ENCODE assay signal across 10 cellular contexts in the genomic region with DNA sequence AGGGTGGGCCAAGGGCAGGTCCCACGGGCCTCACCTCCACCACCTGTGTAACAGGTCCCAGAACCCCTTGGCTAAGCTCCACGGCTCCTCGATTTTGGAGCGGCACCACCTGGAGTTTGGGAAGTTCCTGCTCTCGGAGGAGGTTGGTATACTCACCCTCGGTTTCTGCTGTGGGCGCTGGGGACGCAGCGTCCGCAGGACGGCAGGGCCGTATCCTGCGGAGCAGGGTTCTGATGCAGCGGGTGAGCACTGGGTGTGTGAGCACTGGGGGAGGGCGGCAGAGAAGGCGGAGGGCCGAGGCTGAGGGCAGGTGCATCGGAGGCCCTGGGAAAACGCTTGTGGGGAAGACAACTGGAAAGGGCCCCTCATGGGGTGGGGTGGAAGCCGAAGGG. TPM values are rescaled to one million over a fixed set of nuclear protein-coding genes. Genes with fewer than 3 reads are reported as not detected.
DNase-seq lines count a peak whose midpoint lies in the region; ATAC-seq and TF ChIP-seq lines count a peak whose summit lies in the region.
"Had no signal": no experiment of that assay in that cellular context is flagged by ENCODE, and none has a peak within 500 bp of the region (broad histone marks: within the 10 kb centered on the region; RNA-seq: fewer than 3 reads in every experiment).

No MANE protein-coding gene starts in this region.

- H3K36me3 Mint-ChIP-seq in T-helper 1 cell treated with Interleukin-12 subunit alpha and Interleukin-12 subunit beta and Interleukin-4 antibody, amounts not matched to agents 30 μg/mL and 1 μg/mL, for 36 hours (ENCODE audit: low read depth): peaks cover 6% of the 10 kb centered on the region
- H3K36me3 Mint-ChIP-seq in activated naive CD4-positive, alpha-beta T cell treated with anti-CD3 and anti-CD28 coated beads, Interleukin-2, amount 50 U/mL, for 24 hours: no peaks in the 10 kb centered on the region
- H3K36me3 Mint-ChIP-seq in HFFc6 (ENCODE audit: low read depth): peaks cover 10% of the 10 kb centered on the region

- no peaks in the 10 kb centered on the region for H3K36me3 ChIP-seq in left lung
- no peaks in the 10 kb centered on the region for H3K36me3 ChIP-seq in stomach smooth muscle (ENCODE audit: control insufficient read depth in 2 of 2, insufficient read depth in 2 of 2, low read length in 2 of 2)

- intact Hi-C loops in left lung (cut with DNase I): no loop called here

- TF ChIP-seq CTCF in left lung (IDR thresholded peaks at IDR 0.05) (no peak), HFFc6 (IDR thresholded peaks at IDR 0.05) (no peak)

- no peaks in the 10 kb centered on the region for H3K27me3 Mint-ChIP-seq in T-helper 1 cell treated with Interleukin-12 subunit alpha and Interleukin-12 subunit beta and Interleukin-4 antibody, amounts not matched to agents 30 μg/mL and 1 μg/mL, for 36 hours (ENCODE audit: low read depth)
- no peaks in the 10 kb centered on the region for H3K27me3 Mint-ChIP-seq in activated naive CD4-positive, alpha-beta T cell treated with anti-CD3 and anti-CD28 coated beads, Interleukin-2, amount 50 U/mL, for 24 hours
- H3K27me3 Mint-ChIP-seq in HFFc6 (ENCODE audit: insufficient read depth): peaks cover 3% of the 10 kb centered on the region; the same call in 1 of the 2 replicates

- peak; percentile 37 for ATAC-seq in left lung
- ATAC-seq in GM18907 (IDR thresholded peaks at IDR 0.05; ENCODE audit: unreplicated experiment): no peak
- ATAC-seq: A549 had no signal

- DNase-seq in T-helper 1 cell (no peak), left lung (peak in 1 of 2 donors; percentile 80), HFFc6 (no peak), SK-N-DZ (ENCODE audit: low spot score) (no peak)
- DNase-seq: GM23248 had no signal

- H3K9ac ChIP-seq in stomach smooth muscle (ENCODE audit: low read length in 2 of 2): peak overlapping the region; percentile 5 to 63
- H3K9ac ChIP-seq: GM23248 had no signal

- H3K4me3 ChIP-seq in left lung (peak overlapping the region; percentile 60 to 87), stomach smooth muscle (ENCODE audit: low read length in 2 of 2) (peak overlapping the region; percentile 72 to 76)
- H3K4me3 ChIP-seq: A549 had no signal

- peaks cover 0 to 13% of the 10 kb centered on the region in 2 donors for H3K4me1 ChIP-seq in left lung
- H3K4me1 ChIP-seq in stomach smooth muscle (ENCODE audit: control insufficient read depth, insufficient read depth, low read length): peaks cover 8% of the 10 kb centered on the region
- H3K4me1 ChIP-seq: A549 had no signal

- H3K27ac ChIP-seq in left lung (no peak overlapping the region), stomach smooth muscle (ENCODE audit: low read length) (no peak overlapping the region)
- H3K27ac ChIP-seq: A549, GM23248 had no signal

- H3K9me3 ChIP-seq in left lung (no peaks in the 10 kb centered on the region), stomach smooth muscle (ENCODE audit: control insufficient read depth in 2 of 2, low read length in 2 of 2) (no peaks in the 10 kb centered on the region)
- H3K9me3 ChIP-seq: A549 had no signal

- H3K27ac Mint-ChIP-seq in T-helper 1 cell treated with Interleukin-12 subunit alpha and Interleukin-12 subunit beta and Interleukin-4 antibody, amounts not matched to agents 30 μg/mL and 1 μg/mL, for 36 hours: peak overlapping the region; percentile 57
- H3K27ac Mint-ChIP-seq in activated naive CD4-positive, alpha-beta T cell treated with anti-CD3 and anti-CD28 coated beads, Interleukin-2, amount 50 U/mL, for 24 hours: peak overlapping the region; percentile 88
- no peak overlapping the region for H3K27ac Mint-ChIP-seq in HFFc6

- peaks cover 10% of the 10 kb centered on the region for H3K9me3 Mint-ChIP-seq in T-helper 1 cell treated with Interleukin-12 subunit alpha and Interleukin-12 subunit beta and Interleukin-4 antibody, amounts not matched to agents 30 μg/mL and 1 μg/mL, for 36 hours
- H3K9me3 Mint-ChIP-seq in activated naive CD4-positive, alpha-beta T cell treated with anti-CD3 and anti-CD28 coated beads, Interleukin-2, amount 50 U/mL, for 24 hours: peaks cover 3% of the 10 kb centered on the region
- H3K9me3 Mint-ChIP-seq in HFFc6: peaks cover 22% of the 10 kb centered on the region

- H3K4me1 Mint-ChIP-seq in T-helper 1 cell treated with Interleukin-12 subunit alpha and Interleukin-12 subunit beta and Interleukin-4 antibody, amounts not matched to agents 30 μg/mL and 1 μg/mL, for 36 hours (ENCODE audit: low read depth): peaks cover 4% of the 10 kb centered on the region
- peaks cover 15% of the 10 kb centered on the region for H3K4me1 Mint-ChIP-seq in activated naive CD4-positive, alpha-beta T cell treated with anti-CD3 and anti-CD28 coated beads, Interleukin-2, amount 50 U/mL, for 24 hours
- H3K4me1 Mint-ChIP-seq in HFFc6 (ENCODE audit: low read depth): no peaks in the 10 kb centered on the region

- peaks cover 0 to 8% of the 10 kb centered on the region in 2 donors for H3K27me3 ChIP-seq in left lung
- H3K27me3 ChIP-seq in stomach smooth muscle (ENCODE audit: control insufficient read depth in 1 of 2, insufficient read depth in 2 of 2, low read length in 2 of 2): peaks cover 0 to 3% of the 10 kb centered on the region in 2 donors

- peak overlapping the region; percentile 79 for H3K4me3 Mint-ChIP-seq in T-helper 1 cell treated with Interleukin-12 subunit alpha and Interleukin-12 subunit beta and Interleukin-4 antibody, amounts not matched to agents 30 μg/mL and 1 μg/mL, for 36 hours
- H3K4me3 Mint-ChIP-seq in activated naive CD4-positive, alpha-beta T cell treated with anti-CD3 and anti-CD28 coated beads, Interleukin-2, amount 50 U/mL, for 24 hours: peak overlapping the region; percentile 87
- no peak overlapping the region for H3K4me3 Mint-ChIP-seq in HFFc6

RNA-seq across cellular contexts. Expression of a gene that starts 11.0 kb away (rescaled TPM):
- total RNA-seq in left lung: 100 to 1,000 TPM; 171 to 211 TPM
- 100 to 1,000 TPM; 181 to 374 (median 290) TPM for total RNA-seq in HFFc6 (2021; fragmentation: NEBNext Ultra II Directional; extraction: Animal tissue kit (Norgen Biotek cat#: 25700))
- 121 and 140 TPM in 2 replicates for polyA plus RNA-seq in SK-N-DZ (2014; cell fraction: cytosol; rRNA removed)
- 74.1 and 256 TPM in 2 replicates for polyA plus RNA-seq in SK-N-DZ (2014; cell fraction: nucleus; rRNA removed)

RNA-seq across cellular contexts. Expression of a gene that starts 11.3 kb away (rescaled TPM):
- total RNA-seq in left lung: 10 to 100 TPM in 1 of 2 donors, 1 to 10 TPM in 1; 7.8 to 11.3 TPM
- total RNA-seq in HFFc6 (2021; fragmentation: NEBNext Ultra II Directional; extraction: Animal tissue kit (Norgen Biotek cat#: 25700)): 10 to 100 TPM; 14.2 to 23.0 (median 18.8) TPM
- polyA plus RNA-seq in SK-N-DZ (2014; cell fraction: cytosol; rRNA removed): 1.8 and 2.4 TPM in 2 replicates
- 3.8 and 11.8 TPM in 2 replicates for polyA plus RNA-seq in SK-N-DZ (2014; cell fraction: nucleus; rRNA removed)

RNA-seq across cellular contexts. Expression of a gene that starts 25.9 kb away (rescaled TPM):
- total RNA-seq in left lung: 10 to 100 TPM; 23.2 to 27.5 TPM
- under 1 TPM in 5 of 6 experiments, not detected in 1; 0.13 to 0.62 (median 0.21) TPM for total RNA-seq in HFFc6 (2021; fragmentation: NEBNext Ultra II Directional; extraction: Animal tissue kit (Norgen Biotek cat#: 25700))
- not detected in 2 replicates for polyA plus RNA-seq in SK-N-DZ (2014; cell fraction: cytosol; rRNA removed)
- not detected in 2 replicates for polyA plus RNA-seq in SK-N-DZ (2014; cell fraction: nucleus; rRNA removed)

RNA-seq across cellular contexts. Expression of a gene that starts 37.7 kb away (rescaled TPM):
- 10 to 100 TPM in 1 of 2 donors, 1 to 10 TPM in 1; 7.6 to 10.9 TPM for total RNA-seq in left lung
- not detected for total RNA-seq in HFFc6 (2021; fragmentation: NEBNext Ultra II Directional; extraction: Animal tissue kit (Norgen Biotek cat#: 25700))
- 3.5 and 7.5 TPM in 2 replicates for polyA plus RNA-seq in SK-N-DZ (2014; cell fraction: cytosol; rRNA removed)
- 1.8 and 9.4 TPM in 2 replicates for polyA plus RNA-seq in SK-N-DZ (2014; cell fraction: nucleus; rRNA removed)
- polyA plus RNA-seq: A549, GM23248 had no signal

RNA-seq across cellular contexts. Expression of a gene that starts 42.6 kb away (rescaled TPM):
- total RNA-seq in left lung: 10 to 100 TPM; 43.7 to 49.2 TPM
- total RNA-seq in HFFc6 (2021; fragmentation: NEBNext Ultra II Directional; extraction: Animal tissue kit (Norgen Biotek cat#: 25700)): 10 to 100 TPM; 28.5 to 34.5 (median 30.2) TPM
- polyA plus RNA-seq in SK-N-DZ (2014; cell fraction: cytosol; rRNA removed): 29.2 and 44.3 TPM in 2 replicates
- polyA plus RNA-seq in SK-N-DZ (2014; cell fraction: nucleus; rRNA removed): 129 and 164 TPM in 2 replicates

Comparison
In these comparisons a context has a peak if more than half of its experiments do, and no peak if none do; other contexts are left out.
1. RNA of a gene that starts 25.9 kb away (total RNA-seq): 23.2 to 27.5 TPM in left lung; 0.13 to 0.62 TPM in HFFc6; every median in the first group is over 10 times any median in the second.